Comparison of ENCODE assay signal across 21 cellular contexts in genomic region chr16:21021316-21021715, GRCh38.
DNase-seq lines count a peak whose midpoint lies in the region; ATAC-seq, FAIRE-seq and TF ChIP-seq lines count a peak whose summit lies in the region.
"Had no signal": no experiment of that assay in that cellular context is flagged by ENCODE, and none has a peak within 500 bp of the region (broad histone marks: within the 10 kb centered on the region; RNA-seq: fewer than 3 reads in every experiment).

No MANE protein-coding gene starts in this region.

- no peaks in the 10 kb centered on the region for H3K27me3 ChIP-seq in liver (ENCODE audit: control insufficient read depth in 4 of 4, insufficient read depth in 4 of 4, low read length in 3 of 4)
- H3K27me3 ChIP-seq in HepG2 (ENCODE audit: control insufficient read depth in 1 of 2, insufficient read depth in 2 of 2, low read length in 2 of 2): no peaks in the 10 kb centered on the region
- H3K27me3 ChIP-seq: BLaER1 treated with 17β-estradiol and CSF1 and Interleukin-3, amounts not matched to agents 10 nM and 100 nM had no signal

- TF ChIP-seq POLR2A in HepG2 (IDR thresholded peaks at IDR 0.05; ENCODE audit: insufficient read depth in 1 of 2, low read depth in 2 of 2, low read length in 2 of 2): no peak

- H3K4me3 ChIP-seq in liver (ENCODE audit: low read depth in 1 of 3, low read length in 3 of 3): no peak overlapping the region
- no peak overlapping the region for H3K4me3 ChIP-seq in HepG2 (replicated peaks in 1 of 3; ENCODE audit: insufficient read depth in 1 of 3, low read depth in 2 of 3, low read length in 3 of 3)
- H3K4me3 ChIP-seq: A549; BLaER1 treated with 17β-estradiol and CSF1 and Interleukin-3, amounts not matched to agents 10 nM and 100 nM had no signal

- TF ChIP-seq CTCF in liver (IDR thresholded peaks at IDR 0.05; ENCODE audit: low read depth, low read length, missing input control): no peak
- TF ChIP-seq CTCF in HepG2 (CRISPR knock-in tag; IDR thresholded peaks at IDR 0.05): no peak
- TF ChIP-seq CTCF in WTC11 (IDR thresholded peaks at IDR 0.05): no peak

- 0 out of 2 replicates have a peak, but pooled peaks cover 3% of the 10 kb centered on the region for H3K4me1 Mint-ChIP-seq in WTC11
- H3K4me1 Mint-ChIP-seq in activated CD4-positive, alpha-beta memory T cell treated with anti-CD3 and anti-CD28 coated beads for 36 hours (ENCODE audit: low read depth): peaks cover 5% of the 10 kb centered on the region
- H3K4me1 Mint-ChIP-seq: B cell had no signal

- H3K79me2 ChIP-seq in HepG2 (ENCODE audit: insufficient read depth, low read length): no peaks in the 10 kb centered on the region

- H3K9me3 Mint-ChIP-seq in WTC11: no peaks in the 10 kb centered on the region
- no peaks in the 10 kb centered on the region for H3K9me3 Mint-ChIP-seq in activated CD4-positive, alpha-beta memory T cell treated with anti-CD3 and anti-CD28 coated beads for 36 hours
- H3K9me3 Mint-ChIP-seq: CD4-positive, alpha-beta T cell; CD8-positive, alpha-beta T cell had no signal

- 37% methylated on average over 1 of the region's 1 CpG for WGBS in liver
- 0% methylated on average over 1 of the region's 1 CpG for WGBS in HepG2 (ENCODE audit: low lambda C conversion rate)

- no peaks in the 10 kb centered on the region for H3K36me3 Mint-ChIP-seq in WTC11
- H3K36me3 Mint-ChIP-seq in activated CD4-positive, alpha-beta memory T cell treated with anti-CD3 and anti-CD28 coated beads for 36 hours: no peaks in the 10 kb centered on the region
- H3K36me3 Mint-ChIP-seq: CD8-positive, alpha-beta T cell had no signal

- no peak overlapping the region for H2AFZ ChIP-seq in HepG2 (ENCODE audit: low read length)

- no TSS peak for BruUV-seq in HepG2 (replicated peaks; lab: Mats Ljungman, UMichigan)

- TF ChIP-seq RAD21 in liver (IDR thresholded peaks at IDR 0.05): peak in 1 of 2 donors; percentile 27
- no peak for TF ChIP-seq RAD21 in HepG2 (CRISPR knock-in tag; IDR thresholded peaks at IDR 0.05)

- no peak for ATAC-seq in HepG2
- peak; percentile 81 for ATAC-seq in left lobe of liver
- no peak for ATAC-seq in WTC11
- ATAC-seq: A549; CD8-positive, alpha-beta T cell had no signal

- CTCF ChIA-PET in HepG2 (lab: Yijun Ruan, JAX; ENCODE audit: low intra/inter-chr PET ratio, low total read pairs) (no interaction called here), WTC11 (lab: Charles Lee) (interaction anchor here (1.4 kb wide), 1 partner anchor 20 kb away, joined by 6 read pairs; no protein-coding TSS in a partner anchor)
- CTCF ChIA-PET in activated CD4-positive, alpha-beta memory T cell treated with anti-CD3 and anti-CD28 coated beads for 36 hours (lab: Charles Lee): no interaction called here

- no peak for DNase-seq in HepG2 (ENCODE audit: low spot score)
- DNase-seq in left lobe of liver (ENCODE audit: low spot score): no peak
- no peak for DNase-seq in WTC11 (ENCODE audit: low spot score)
- DNase-seq in activated CD4-positive, alpha-beta memory T cell treated with anti-CD3 and anti-CD28 coated beads for 36 hours: no peak
- DNase-seq: AML-193; Caco-2; Calu3; CD4-positive, alpha-beta T cell; CD8-positive, alpha-beta T cell; DMS79 treated with DMSO at 0.1 percent for 48 hours; GF-D8 had no signal

- intact Hi-C loops in HepG2 (cut with micrococcal nuclease; ENCODE audit: unreplicated experiment): no loop called here
- intact Hi-C loops in activated CD4-positive, alpha-beta memory T cell treated with anti-CD3 and anti-CD28 coated beads for 36 hours (cut with micrococcal nuclease): no loop called here

- no peaks in the 10 kb centered on the region for H3K4me1 ChIP-seq in liver (ENCODE audit: control insufficient read depth in 4 of 4, insufficient read depth in 4 of 4, low read length in 3 of 4)
- no peaks in the 10 kb centered on the region for H3K4me1 ChIP-seq in HepG2 (ENCODE audit: insufficient read depth, low read length)
- H3K4me1 ChIP-seq: A549, Caco-2 had no signal

- POLR2A ChIA-PET in HepG2 (lab: Yijun Ruan, JAX) (no interaction called here), WTC11 (lab: Charles Lee) (no interaction called here)
- POLR2A ChIA-PET in activated CD4-positive, alpha-beta memory T cell treated with anti-CD3 and anti-CD28 coated beads for 36 hours (lab: Charles Lee): no interaction called here

- no peak overlapping the region for H3K4me2 ChIP-seq in HepG2 (ENCODE audit: low read depth, low read length)
- H3K4me2 ChIP-seq: A549; BLaER1 treated with 17β-estradiol and CSF1 and Interleukin-3, amounts not matched to agents 10 nM and 100 nM had no signal

- no peak for FAIRE-seq in HepG2 (lab: Jason Lieb, UNC)
- FAIRE-seq: A549, D721Med, G401.6, GM12891, GM19239 had no signal

- TF ChIP-seq EP300 in HepG2 (IDR thresholded peaks at IDR 0.05; ENCODE audit: low read depth in 2 of 2, low read length in 2 of 2) (no peak), HepG2 (CRISPR knock-in tag; IDR thresholded peaks at IDR 0.05; ENCODE audit: borderline replicate concordance) (no peak)

- H3K27me3 Mint-ChIP-seq in WTC11 (ENCODE audit: low read depth): no peaks in the 10 kb centered on the region
- H3K27me3 Mint-ChIP-seq in activated CD4-positive, alpha-beta memory T cell treated with anti-CD3 and anti-CD28 coated beads for 36 hours: peaks cover 4% of the 10 kb centered on the region

- no peaks in the 10 kb centered on the region for H3K36me3 ChIP-seq in liver (ENCODE audit: control insufficient read depth in 4 of 4, insufficient read depth in 3 of 4, low read depth in 1 of 4, low read length in 3 of 4)
- no peaks in the 10 kb centered on the region for H3K36me3 ChIP-seq in HepG2 (replicated peaks in 1 of 2; ENCODE audit: control insufficient read depth in 1 of 2, insufficient read depth in 2 of 2, low read length in 2 of 2)
- H3K36me3 ChIP-seq: BLaER1 treated with 17β-estradiol and CSF1 and Interleukin-3, amounts not matched to agents 10 nM and 100 nM had no signal

- H3K9ac ChIP-seq in liver (ENCODE audit: low read depth in 1 of 2, low read length in 2 of 2): no peak overlapping the region
- H3K9ac ChIP-seq in HepG2 (ENCODE audit: insufficient read depth, low read depth, low read length): no peak overlapping the region
- H3K9ac ChIP-seq: BLaER1 treated with 17β-estradiol and CSF1 and Interleukin-3, amounts not matched to agents 10 nM and 100 nM had no signal

- H3K27ac Mint-ChIP-seq in WTC11: no peak overlapping the region
- H3K27ac Mint-ChIP-seq in activated CD4-positive, alpha-beta memory T cell treated with anti-CD3 and anti-CD28 coated beads for 36 hours: no peak overlapping the region
- H3K27ac Mint-ChIP-seq: B cell; CD4-positive, alpha-beta T cell; CD8-positive, alpha-beta T cell had no signal

- no peak overlapping the region for H3K4me3 Mint-ChIP-seq in WTC11
- no peak overlapping the region for H3K4me3 Mint-ChIP-seq in activated CD4-positive, alpha-beta memory T cell treated with anti-CD3 and anti-CD28 coated beads for 36 hours
- H3K4me3 Mint-ChIP-seq: B cell; CD4-positive, alpha-beta T cell; CD8-positive, alpha-beta T cell had no signal

- H3K27ac ChIP-seq in liver (ENCODE audit: low read depth in 1 of 2, low read length in 2 of 2) (no peak overlapping the region), HepG2 (ENCODE audit: extremely low read length, insufficient read depth, low read length) (no peak overlapping the region)
- H3K27ac ChIP-seq: 22Rv1; A549; BLaER1 treated with 17β-estradiol and CSF1 and Interleukin-3, amounts not matched to agents 10 nM and 100 nM; C4-2B had no signal

- in situ Hi-C loops in HepG2 (cut with HindIII; ENCODE audit: extremely low pct_ligation_motif_present, low pct_unique_long_range_greater_than_20kb): no loop called here

- H4K20me1 ChIP-seq in HepG2 (ENCODE audit: insufficient read depth, low read length): no peaks in the 10 kb centered on the region
- H4K20me1 ChIP-seq: BLaER1 treated with 17β-estradiol and CSF1 and Interleukin-3, amounts not matched to agents 10 nM and 100 nM had no signal

- H3K9me3 ChIP-seq in liver (ENCODE audit: control insufficient read depth in 4 of 4, low read length in 3 of 4) (no peaks in the 10 kb centered on the region), HepG2 (ENCODE audit: low read length) (no peaks in the 10 kb centered on the region)
- H3K9me3 ChIP-seq: A549; BLaER1 treated with 17β-estradiol and CSF1 and Interleukin-3, amounts not matched to agents 10 nM and 100 nM; Caco-2 had no signal

TF ChIP-seq in HepG2, 621 proteins besides CTCF, POLR2A, EP300 and RAD21 (continues in another document):
- no peak for TF ChIP-seq MBD4 (IDR thresholded peaks at IDR 0.05; ENCODE audit: borderline replicate concordance, low read length)
- TF ChIP-seq PHF21A (CRISPR knock-in tag; IDR thresholded peaks at IDR 0.05): no peak
- TF ChIP-seq ZNF781 (CRISPR knock-in tag; IDR thresholded peaks at IDR 0.05; ENCODE audit: borderline replicate concordance, not compliant biosample characterization): no peak
- no peak for TF ChIP-seq ERF (CRISPR knock-in tag; IDR thresholded peaks at IDR 0.05)

TF ChIP-seq in WTC11, 78 proteins besides CTCF, POLR2A, EP300 and RAD21:
- TF ChIP-seq MLX (CRISPR knock-in tag; IDR thresholded peaks at IDR 0.05): no peak
- no peak for TF ChIP-seq E2F4 (CRISPR knock-in tag; IDR thresholded peaks at IDR 0.05; ENCODE audit: borderline replicate concordance, low read depth)
- TF ChIP-seq NR2C2 (CRISPR knock-in tag; IDR thresholded peaks at IDR 0.05): no peak
- no peak for TF ChIP-seq MXD4 (CRISPR knock-in tag; IDR thresholded peaks at IDR 0.05; ENCODE audit: borderline replicate concordance)
- no peak for TF ChIP-seq SMAD4 (CRISPR knock-in tag; IDR thresholded peaks at IDR 0.05)
- no peak for TF ChIP-seq PRRX2 (CRISPR knock-in tag; IDR thresholded peaks at IDR 0.05)
- TF ChIP-seq CREB1 (CRISPR knock-in tag; IDR thresholded peaks at IDR 0.05): no peak
- TF ChIP-seq ZNF121 (CRISPR knock-in tag; IDR thresholded peaks at IDR 0.05): no peak
- no peak for TF ChIP-seq JUN (CRISPR knock-in tag; IDR thresholded peaks at IDR 0.05)
